In genomic region chr12:10540776-10541205, GRCh38 we compare ENCODE assay signal across 8 cellular contexts. TPM values are rescaled to one million over a fixed set of nuclear protein-coding genes. Genes with fewer than 3 reads are reported as not detected.
A peak's percentile ranks its signal among the peaks of the same experiment; 100 is the strongest.
DNase-seq lines count a peak whose midpoint lies in the region; ATAC-seq, FAIRE-seq and TF ChIP-seq lines count a peak whose summit lies in the region.

No MANE protein-coding gene starts in this region.

- H3K18ac ChIP-seq in trophoblast cell (ENCODE audit: low read length), result no peak overlapping the region

- H3K79me2 ChIP-seq in astrocyte (ENCODE audit: insufficient read depth, low read length) (no peaks in the 10 kb centered on the region), trophoblast cell (ENCODE audit: control insufficient read depth, insufficient read depth, low read length, poor library complexity) (no peaks in the 10 kb centered on the region)

- 68% methylated on average over 2 of the region's 2 CpGs for WGBS in suprapubic skin
- WGBS in trophoblast cell (ENCODE audit: extremely low coverage, insufficient coverage, insufficient read length), result no CpG with 5 or more reads among the region's 2 CpGs

- no peak for TF ChIP-seq CTCF in astrocyte (IDR thresholded peaks at IDR 0.05; ENCODE audit: insufficient read depth, low read depth, low read length)
- no peak for TF ChIP-seq CTCF in suprapubic skin (IDR thresholded peaks at IDR 0.05)
- no peak for TF ChIP-seq CTCF in GM10266 (IDR thresholded peaks at IDR 0.05; ENCODE audit: control insufficient read depth, insufficient read depth, low read depth, missing control alignments)

- peaks cover 19 to 71% (median 35%) of the 10 kb centered on the region in 3 donors for H3K4me1 Mint-ChIP-seq in CD8-positive, alpha-beta memory T cell
- peaks cover 6% of the 10 kb centered on the region for H3K4me1 Mint-ChIP-seq in astrocyte (ENCODE audit: low read depth, unreplicated experiment)
- H3K4me1 Mint-ChIP-seq in CD4-positive, alpha-beta memory T cell, result no peaks in the 10 kb centered on the region

- H3K23ac ChIP-seq in trophoblast cell (ENCODE audit: low read length), result no peak overlapping the region

- peak in 1 of 5 donors; percentile 27 for DNase-seq in CD8-positive, alpha-beta memory T cell
- DNase-seq in astrocyte (ENCODE audit: low read depth) (peak; percentile 8), suprapubic skin (ENCODE audit: low spot score in 2 of 2) (no peak), trophoblast cell (no peak), GM10266 (ENCODE audit: extremely low spot score) (no peak)
- DNase-seq in CD4-positive, alpha-beta memory T cell, result no peak

- H3K4ac ChIP-seq in trophoblast cell (ENCODE audit: low read depth, low read length), result no peak overlapping the region

- H3K27ac Mint-ChIP-seq in CD8-positive, alpha-beta memory T cell, result peak overlapping the region in 5 of 8 donors; percentile 9 to 89 (median 76)
- no peak overlapping the region for H3K27ac Mint-ChIP-seq in astrocyte (ENCODE audit: unreplicated experiment)
- H3K27ac Mint-ChIP-seq in CD4-positive, alpha-beta memory T cell, result no peak overlapping the region

- H3K14ac ChIP-seq in trophoblast cell (ENCODE audit: low read length), result no peak overlapping the region

- no peak overlapping the region for H3K27ac ChIP-seq in CD8-positive, alpha-beta memory T cell (ENCODE audit: low read depth, low read length)
- H3K27ac ChIP-seq in astrocyte (ENCODE audit: low read depth, low read length) (no peak overlapping the region), suprapubic skin (no peak overlapping the region), trophoblast cell (ENCODE audit: low read depth, low read length) (no peak overlapping the region)
- no peak overlapping the region for H3K27ac ChIP-seq in CD4-positive, alpha-beta memory T cell (ENCODE audit: low read depth, low read length)

- no peak overlapping the region for H4K91ac ChIP-seq in trophoblast cell (ENCODE audit: low read depth, low read length)

- intact Hi-C loops in CD4-positive, alpha-beta memory T cell (cut with micrococcal nuclease), result no loop called here

- H2AFZ ChIP-seq in astrocyte (ENCODE audit: low read depth, low read length), result no peak overlapping the region
- H2AFZ ChIP-seq in trophoblast cell (ENCODE audit: insufficient read depth, low read length, poor library complexity), result no peak overlapping the region

- TF ChIP-seq POLR2A in suprapubic skin (IDR thresholded peaks at IDR 0.05), result no peak

- CTCF ChIA-PET in CD8-positive, alpha-beta memory T cell (lab: Charles Lee), result no interaction called here
- CTCF ChIA-PET in CD4-positive, alpha-beta memory T cell (lab: Charles Lee; ENCODE audit: partially characterized antibody), result interaction anchor here (0.9 kb wide), 1 partner anchor 305 kb away, joined by 3 read pairs; no protein-coding TSS in a partner anchor

- peak; percentile 81 for ATAC-seq in GM19455 (IDR thresholded peaks at IDR 0.05; ENCODE audit: unreplicated experiment)
- peak; percentile 89 for ATAC-seq in HG03139 (IDR thresholded peaks at IDR 0.05; ENCODE audit: unreplicated experiment)

- H2BK12ac ChIP-seq in trophoblast cell (ENCODE audit: low read length), result no peak overlapping the region

- no peak overlapping the region for H2AK5ac ChIP-seq in trophoblast cell (ENCODE audit: low read length)

- H3K9me3 ChIP-seq in CD8-positive, alpha-beta memory T cell (ENCODE audit: low read length), result no peaks in the 10 kb centered on the region
- no peaks in the 10 kb centered on the region for H3K9me3 ChIP-seq in astrocyte (ENCODE audit: insufficient read depth, low read depth, low read length)
- no peaks in the 10 kb centered on the region for H3K9me3 ChIP-seq in suprapubic skin
- no peaks in the 10 kb centered on the region for H3K9me3 ChIP-seq in trophoblast cell (ENCODE audit: insufficient read depth, low read depth, low read length)
- H3K9me3 ChIP-seq in CD4-positive, alpha-beta memory T cell (ENCODE audit: control insufficient read depth in 1 of 2, low read length in 2 of 2), result no peaks in the 10 kb centered on the region

- no peak for TF ChIP-seq EP300 in suprapubic skin (IDR thresholded peaks at IDR 0.05)

- H4K12ac ChIP-seq in trophoblast cell (ENCODE audit: low read depth, low read length), result no peak overlapping the region

- no peak overlapping the region for H2BK5ac ChIP-seq in trophoblast cell (ENCODE audit: low read depth, low read length, poor library complexity)

- peaks cover 0 to 4% (median 0%) of the 10 kb centered on the region in 3 donors for H3K36me3 Mint-ChIP-seq in CD8-positive, alpha-beta memory T cell
- H3K36me3 Mint-ChIP-seq in astrocyte (ENCODE audit: low read depth, unreplicated experiment), result no peaks in the 10 kb centered on the region
- H3K36me3 Mint-ChIP-seq in CD4-positive, alpha-beta memory T cell, result no peaks in the 10 kb centered on the region

- POLR2A ChIA-PET in CD8-positive, alpha-beta memory T cell (lab: Charles Lee), result interaction anchor here (0.6 kb wide), 1 partner anchor 171 kb away, joined by 4 read pairs; no protein-coding TSS in a partner anchor
- POLR2A ChIA-PET in CD4-positive, alpha-beta memory T cell (lab: Charles Lee; ENCODE audit: partially characterized antibody), result no interaction called here

- no peak overlapping the region for H3K9ac ChIP-seq in astrocyte (ENCODE audit: low read length)
- H3K9ac ChIP-seq in trophoblast cell (ENCODE audit: low read length), result no peak overlapping the region

- FAIRE-seq in astrocyte (lab: Jason Lieb, UNC), result no peak

- H3K36me3 ChIP-seq in CD8-positive, alpha-beta memory T cell (ENCODE audit: insufficient read depth, low read length), result no peaks in the 10 kb centered on the region
- H3K36me3 ChIP-seq in astrocyte (ENCODE audit: insufficient read depth, low read length) (no peaks in the 10 kb centered on the region), suprapubic skin (no peaks in the 10 kb centered on the region), trophoblast cell (ENCODE audit: control insufficient read depth in 1 of 2, insufficient read depth in 2 of 2, low read length in 2 of 2) (no peaks in the 10 kb centered on the region)
- H3K36me3 ChIP-seq in CD4-positive, alpha-beta memory T cell (ENCODE audit: insufficient read depth, low read length), result no peaks in the 10 kb centered on the region

- H4K20me1 ChIP-seq in astrocyte (ENCODE audit: insufficient read depth, low read length), result no peaks in the 10 kb centered on the region

- H3K4me2 ChIP-seq in astrocyte (ENCODE audit: low read length), result no peak overlapping the region
- no peak overlapping the region for H3K4me2 ChIP-seq in trophoblast cell (ENCODE audit: low read length)

- H2BK120ac ChIP-seq in trophoblast cell (ENCODE audit: insufficient read depth, low read length, poor library complexity), result no peak overlapping the region

- peaks cover 0 to 2% (median 0%) of the 10 kb centered on the region in 5 donors for H3K9me3 Mint-ChIP-seq in CD8-positive, alpha-beta memory T cell
- no peaks in the 10 kb centered on the region for H3K9me3 Mint-ChIP-seq in astrocyte (ENCODE audit: unreplicated experiment)
- H3K9me3 Mint-ChIP-seq in CD4-positive, alpha-beta memory T cell, result no peaks in the 10 kb centered on the region

- no peak overlapping the region for H3K4me3 ChIP-seq in CD8-positive, alpha-beta memory T cell (ENCODE audit: low read length)
- no peak overlapping the region for H3K4me3 ChIP-seq in astrocyte (ENCODE audit: insufficient read depth, low read depth, low read length)
- H3K4me3 ChIP-seq in suprapubic skin, result no peak overlapping the region
- H3K4me3 ChIP-seq in trophoblast cell (ENCODE audit: low read depth, low read length), result no peak overlapping the region
- no peak overlapping the region for H3K4me3 ChIP-seq in CD4-positive, alpha-beta memory T cell (ENCODE audit: low read length in 2 of 2)

- H3K79me1 ChIP-seq in trophoblast cell (ENCODE audit: low read length), result no peaks in the 10 kb centered on the region

- peak overlapping the region in 2 of 7 donors; percentile 12 to 43 for H3K4me3 Mint-ChIP-seq in CD8-positive, alpha-beta memory T cell
- H3K4me3 Mint-ChIP-seq in astrocyte (ENCODE audit: unreplicated experiment), result no peak overlapping the region
- H3K4me3 Mint-ChIP-seq in CD4-positive, alpha-beta memory T cell, result no peak overlapping the region

- H3K27me3 ChIP-seq in CD8-positive, alpha-beta memory T cell (ENCODE audit: insufficient read depth, low read length, poor library complexity, severe bottlenecking), result no peaks in the 10 kb centered on the region
- H3K27me3 ChIP-seq in astrocyte (ENCODE audit: insufficient read depth, low read length) (no peaks in the 10 kb centered on the region), suprapubic skin (no peaks in the 10 kb centered on the region), trophoblast cell (ENCODE audit: insufficient read depth, low read length) (no peaks in the 10 kb centered on the region)
- H3K27me3 ChIP-seq in CD4-positive, alpha-beta memory T cell (ENCODE audit: insufficient read depth, low read length), result no peaks in the 10 kb centered on the region

- no peak overlapping the region for H4K8ac ChIP-seq in trophoblast cell (ENCODE audit: low read depth, low read length)

- H3K4me1 ChIP-seq in CD8-positive, alpha-beta memory T cell (ENCODE audit: insufficient read depth, low read length), result no peaks in the 10 kb centered on the region
- H3K4me1 ChIP-seq in astrocyte (ENCODE audit: insufficient read depth, low read length), result no peaks in the 10 kb centered on the region
- no peaks in the 10 kb centered on the region for H3K4me1 ChIP-seq in suprapubic skin
- no peaks in the 10 kb centered on the region for H3K4me1 ChIP-seq in trophoblast cell (ENCODE audit: control insufficient read depth in 1 of 2, insufficient read depth in 2 of 2, low read length in 2 of 2)
- H3K4me1 ChIP-seq in CD4-positive, alpha-beta memory T cell (ENCODE audit: insufficient read depth, low read length), result no peaks in the 10 kb centered on the region

- H3K27me3 Mint-ChIP-seq in CD8-positive, alpha-beta memory T cell, result no peaks in the 10 kb centered on the region
- no peaks in the 10 kb centered on the region for H3K27me3 Mint-ChIP-seq in astrocyte (ENCODE audit: low read depth, unreplicated experiment)
- H3K27me3 Mint-ChIP-seq in CD4-positive, alpha-beta memory T cell, result peaks cover 6 to 8% of the 10 kb centered on the region in 2 donors

RNA-seq across cellular contexts. Expression of gene EIF2S3B, which starts 35.1 kb away (rescaled TPM):
- total RNA-seq in CD8-positive, alpha-beta memory T cell, result 1 to 10 TPM; 1.7 to 2.2 TPM
- 0.58 TPM for polyA plus RNA-seq in CD8-positive, alpha-beta memory T cell
- total RNA-seq in astrocyte (5.4 and 6.0 TPM in 2 replicates), suprapubic skin (1 to 10 TPM in 2 of 4 donors, under 1 TPM in 2; 0.48 to 1.2 (median 0.95) TPM)
- 3.3 TPM in 2 replicates for polyA plus RNA-seq in trophoblast cell (2013)
- 1 to 10 TPM; 1.3 to 1.4 TPM for total RNA-seq in CD4-positive, alpha-beta memory T cell
- under 1 TPM; 0.36 to 0.46 TPM for polyA plus RNA-seq in CD4-positive, alpha-beta memory T cell

Comparison
In these comparisons a context has a peak if more than half of its experiments do, and no peak if none do; other contexts are left out.
1. H3K27ac Mint-ChIP-seq: peak in CD8-positive, alpha-beta memory T cell (5 of 8); none in astrocyte (single experiment) and CD4-positive, alpha-beta memory T cell (0 of 7).